Comparison of ENCODE assay signal across 8 cellular contexts in genomic region chr12:111841236-111841749, GRCh38. TPM values are rescaled to one million over a fixed set of nuclear protein-coding genes. Genes with fewer than 3 reads are reported as not detected.
A peak's percentile ranks its signal among the peaks of the same experiment; 100 is the strongest.
DNase-seq lines count a peak whose midpoint lies in the region; ATAC-seq and TF ChIP-seq lines count a peak whose summit lies in the region.

No MANE protein-coding gene starts in this region.

- H3K9me3 ChIP-seq in colonic mucosa = no peaks in the 10 kb centered on the region

- ATAC-seq in GM19452 (IDR thresholded peaks at IDR 0.05; ENCODE audit: unreplicated experiment) = peak; percentile 23
- ATAC-seq in naive B cell (ENCODE audit: low read depth in 2 of 2) = no peak

- H3K27ac Mint-ChIP-seq in naive B cell = peak overlapping the region; percentile 99

- H3K4me1 ChIP-seq in colonic mucosa = peaks cover 18% of the 10 kb centered on the region

- intact Hi-C loops in colonic mucosa (cut with DNase I) = no loop called here

- TF ChIP-seq CTCF in AG09309 (IDR thresholded peaks at IDR 0.05; ENCODE audit: control insufficient read depth, insufficient read depth, low read depth, low read length, missing control alignments) (no peak), colonic mucosa (IDR thresholded peaks at IDR 0.05) (no peak)

- no peaks in the 10 kb centered on the region for H3K27me3 Mint-ChIP-seq in naive B cell

- peaks cover 0 to 6% of the 10 kb centered on the region in 2 donors for H3K36me3 Mint-ChIP-seq in naive B cell

- no peaks in the 10 kb centered on the region for H3K27me3 ChIP-seq in colonic mucosa

- H3K4me3 Mint-ChIP-seq in naive B cell = peak overlapping the region; percentile 94 to 99 (median 98)

- peaks cover 27 to 53% (median 34%) of the 10 kb centered on the region in 3 donors for H3K4me1 Mint-ChIP-seq in naive B cell

- peak overlapping the region; percentile 84 to 88 for H3K9ac ChIP-seq in colonic mucosa (ENCODE audit: low read depth in 2 of 2, low read length in 2 of 2)

- DNase-seq in AG09309 (ENCODE audit: low read depth) (no peak), NCI-H2227 (lab: John Stamatoyannopoulos, UW; ENCODE audit: unreplicated experiment) (peak; percentile 20), colonic mucosa (no peak), naive B cell (no peak), DMS79 treated with DMSO at 0.1 percent for 48 hours (lab: John Stamatoyannopoulos, UW) (no peak), NCI-H128 (lab: John Stamatoyannopoulos, UW; ENCODE audit: unreplicated experiment) (no peak), HT-29 (ENCODE audit: low spot score) (no peak)

- peak overlapping the region; percentile 94 for H3K27ac ChIP-seq in colonic mucosa

- H3K4me3 ChIP-seq in AG09309 (ENCODE audit: control insufficient read depth, low read depth, low read length) = peak overlapping the region; percentile 91
- peak overlapping the region; percentile 98 for H3K4me3 ChIP-seq in colonic mucosa

- H3K36me3 ChIP-seq in colonic mucosa = no peaks in the 10 kb centered on the region

- H3K9me3 Mint-ChIP-seq in naive B cell = no peaks in the 10 kb centered on the region

RNA-seq across cellular contexts. Expression of gene MAPKAPK5, which starts 0.7 kb away (rescaled TPM):
- total RNA-seq in colonic mucosa = 10 to 100 TPM; 76.9 to 84.8 TPM
- 10 to 100 TPM; 25.9 to 42.7 (median 29.1) TPM for polyA plus RNA-seq in naive B cell (ENCODE audit: low read depth in 6 of 6)
- 87.7 and 117 TPM in 2 replicates for total RNA-seq in HT-29 (2014; rRNA removed; shearing (Covaris generic))
